Comparison of ENCODE assay signal across 28 cellular contexts in the genomic region with DNA sequence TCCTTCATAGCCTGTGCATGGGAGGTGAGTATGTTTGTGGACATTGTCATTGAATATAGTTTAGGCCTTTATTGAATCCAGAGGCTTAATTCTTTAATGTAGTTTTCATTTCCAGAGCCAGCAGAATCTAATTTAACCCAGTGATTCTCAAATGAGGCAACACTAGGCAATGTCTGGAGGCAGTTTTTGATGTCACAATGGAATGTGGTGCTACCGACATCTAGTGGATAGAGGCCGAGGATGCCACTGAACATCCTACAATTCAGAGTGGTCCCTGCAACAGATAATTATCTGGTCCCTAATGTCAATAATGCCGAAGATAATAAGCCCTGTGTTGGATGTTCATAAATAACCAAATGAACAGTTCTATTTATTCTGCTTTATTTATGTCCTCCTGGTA.
DNase-seq lines count a peak whose midpoint lies in the region; ATAC-seq and TF ChIP-seq lines count a peak whose summit lies in the region.
"Had no signal": no experiment of that assay in that cellular context is flagged by ENCODE, and none has a peak within 500 bp of the region (broad histone marks: within the 10 kb centered on the region; RNA-seq: fewer than 3 reads in every experiment).

No MANE protein-coding gene starts in this region.

- H3K36me3 ChIP-seq in left ventricle myocardium inferior (no peaks in the 10 kb centered on the region), heart right ventricle (no peaks in the 10 kb centered on the region)
- H3K36me3 ChIP-seq: SJSA1, spleen, tibial artery had no signal

- H3K27ac ChIP-seq in left ventricle myocardium inferior (replicated peaks) (no peak overlapping the region), heart right ventricle (no peak overlapping the region)
- H3K27ac ChIP-seq: dorsolateral prefrontal cortex, epithelial cell of prostate, SJSA1, spleen, tibial artery had no signal

- intact Hi-C loops in left ventricle myocardium inferior (cut with micrococcal nuclease) (no loop called here), heart right ventricle (cut with DNase I) (no loop called here)

- H3K4me3 ChIP-seq in left ventricle myocardium inferior (no peak overlapping the region), heart right ventricle (no peak overlapping the region)
- H3K4me3 ChIP-seq: dorsolateral prefrontal cortex, SJSA1, spleen, tibial artery had no signal

- DNase-seq in left ventricle myocardium inferior = no peak
- DNase-seq in heart right ventricle = no peak
- peak; percentile 64 for DNase-seq in NCI-H460 (ENCODE audit: extremely low read depth, low read depth)
- peak; percentile 0 for DNase-seq in iPS DF 4.7 (ENCODE audit: extremely low read depth, low spot score)
- DNase-seq in superior temporal gyrus (ENCODE audit: extremely low spot score) = peak; percentile 10
- no peak for DNase-seq in effector CD8-positive, alpha-beta T cell (lab: John Stamatoyannopoulos, UW)
- DNase-seq in NCI-H524 treated with DMSO at 0.1 percent for 48 hours (lab: John Stamatoyannopoulos, UW) = no peak
- DNase-seq: 8988T; activated CD4-positive, alpha-beta T cell treated with anti-CD3 and anti-CD28 coated beads, Interleukin-2, amount 10 ng/mL, durations not matched to agents 24 days and 14 days; activated naive CD8-positive, alpha-beta T cell treated with anti-CD3 and anti-CD28 coated beads for 36 hours; DMS79 treated with DMSO at 0.1 percent for 48 hours; dorsolateral prefrontal cortex; mammary epithelial cell; NCI-H1048; NCI-H187; NCI-H226; nucleus accumbens; retina; spleen; stimulated activated CD4-positive, alpha-beta T cell treated with anti-CD3 and anti-CD28 coated beads, Interleukin-4, amount 100 ng/mL, for 4 hours; stimulated activated naive CD8-positive, alpha-beta T cell treated with anti-CD3 and anti-CD28 coated beads, Interleukin-15, Interleukin-2, amounts not matched to agents 100 U/mL and 50 U/mL, for 24 hours; tibial artery had no signal

- ATAC-seq in heart right ventricle (no peak), HG02610 (IDR thresholded peaks at IDR 0.05; ENCODE audit: unreplicated experiment) (no peak)
- ATAC-seq: activated T-helper 17 cell treated with anti-CD3 and anti-CD28 coated beads, Interleukin-2, amount 50 U/mL, for 72 hours; HCT116; Panc1; stimulated activated naive CD8-positive, alpha-beta T cell treated with anti-CD3 and anti-CD28 coated beads, Interleukin-15, Interleukin-2, amounts not matched to agents 100 U/mL and 50 U/mL, for 24 hours had no signal

- no peaks in the 10 kb centered on the region for H3K4me1 ChIP-seq in left ventricle myocardium inferior
- no peaks in the 10 kb centered on the region for H3K4me1 ChIP-seq in heart right ventricle
- H3K4me1 ChIP-seq: SJSA1, spleen, tibial artery had no signal

- H3K9me3 ChIP-seq in left ventricle myocardium inferior (replicated peaks) = no peaks in the 10 kb centered on the region
- H3K9me3 ChIP-seq in heart right ventricle = no peaks in the 10 kb centered on the region
- H3K9me3 ChIP-seq: SJSA1, spleen, tibial artery had no signal

- H3K27me3 ChIP-seq in left ventricle myocardium inferior (ENCODE audit: low read depth) = no peaks in the 10 kb centered on the region
- no peaks in the 10 kb centered on the region for H3K27me3 ChIP-seq in heart right ventricle
- H3K27me3 ChIP-seq: dorsolateral prefrontal cortex, SJSA1, spleen, tibial artery had no signal

- TF ChIP-seq CTCF in left ventricle myocardium inferior (IDR thresholded peaks at IDR 0.05; ENCODE audit: borderline replicate concordance) = peak; percentile 9
- no peak for TF ChIP-seq CTCF in heart right ventricle (IDR thresholded peaks at IDR 0.05)

- 14 to 15% methylated on average over 3 of the region's 3 CpGs for WGBS in heart right ventricle, 2 donors

Comparison
In these comparisons a context has a peak if more than half of its experiments do, and no peak if none do; other contexts are left out.
1. DNase-seq: peak in NCI-H460 (single experiment), iPS DF 4.7 (single experiment) and superior temporal gyrus (single experiment); none in left ventricle myocardium inferior (single experiment), heart right ventricle (0 of 2), effector CD8-positive, alpha-beta T cell (single experiment) and NCI-H524 treated with DMSO at 0.1 percent for 48 hours (single experiment).